In the genomic region with DNA sequence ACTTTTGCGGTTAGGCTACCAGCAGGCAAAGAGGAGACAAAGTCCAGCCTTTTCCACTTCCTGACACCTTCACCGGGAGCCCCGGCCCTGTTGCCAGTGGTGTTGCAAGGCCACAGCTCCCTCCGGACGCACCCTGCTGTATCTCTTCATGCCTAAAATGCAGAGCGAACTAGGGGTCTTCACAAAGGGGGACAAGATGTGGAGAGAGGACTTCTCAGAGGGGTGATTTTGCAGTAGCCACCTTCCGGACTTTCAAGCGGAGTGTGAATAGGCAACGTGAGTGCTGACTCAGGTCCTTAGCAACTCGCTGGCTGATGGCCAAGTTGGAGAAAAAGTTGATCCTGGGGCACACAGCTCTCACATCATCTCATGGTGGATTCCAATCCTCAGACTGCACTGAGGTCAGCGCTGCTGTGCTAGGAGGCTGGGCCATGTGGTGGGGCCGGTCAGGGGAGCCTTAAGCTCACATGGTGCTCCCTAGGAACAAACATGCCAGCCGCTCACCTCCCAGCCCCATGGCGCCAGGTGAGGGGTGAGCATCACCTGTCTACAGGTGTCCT, we compare ENCODE assay signal across 1 cellular context.
TF ChIP-seq lines count a peak whose summit lies in the region.

No MANE protein-coding gene starts in this region.

TF ChIP-seq in WTC11, 78 proteins besides CTCF, POLR2A, EP300 and RAD21 (continued from another document):
- TF ChIP-seq ATF1 (CRISPR knock-in tag; IDR thresholded peaks at IDR 0.05): no peak
- TF ChIP-seq, protein P1, sequence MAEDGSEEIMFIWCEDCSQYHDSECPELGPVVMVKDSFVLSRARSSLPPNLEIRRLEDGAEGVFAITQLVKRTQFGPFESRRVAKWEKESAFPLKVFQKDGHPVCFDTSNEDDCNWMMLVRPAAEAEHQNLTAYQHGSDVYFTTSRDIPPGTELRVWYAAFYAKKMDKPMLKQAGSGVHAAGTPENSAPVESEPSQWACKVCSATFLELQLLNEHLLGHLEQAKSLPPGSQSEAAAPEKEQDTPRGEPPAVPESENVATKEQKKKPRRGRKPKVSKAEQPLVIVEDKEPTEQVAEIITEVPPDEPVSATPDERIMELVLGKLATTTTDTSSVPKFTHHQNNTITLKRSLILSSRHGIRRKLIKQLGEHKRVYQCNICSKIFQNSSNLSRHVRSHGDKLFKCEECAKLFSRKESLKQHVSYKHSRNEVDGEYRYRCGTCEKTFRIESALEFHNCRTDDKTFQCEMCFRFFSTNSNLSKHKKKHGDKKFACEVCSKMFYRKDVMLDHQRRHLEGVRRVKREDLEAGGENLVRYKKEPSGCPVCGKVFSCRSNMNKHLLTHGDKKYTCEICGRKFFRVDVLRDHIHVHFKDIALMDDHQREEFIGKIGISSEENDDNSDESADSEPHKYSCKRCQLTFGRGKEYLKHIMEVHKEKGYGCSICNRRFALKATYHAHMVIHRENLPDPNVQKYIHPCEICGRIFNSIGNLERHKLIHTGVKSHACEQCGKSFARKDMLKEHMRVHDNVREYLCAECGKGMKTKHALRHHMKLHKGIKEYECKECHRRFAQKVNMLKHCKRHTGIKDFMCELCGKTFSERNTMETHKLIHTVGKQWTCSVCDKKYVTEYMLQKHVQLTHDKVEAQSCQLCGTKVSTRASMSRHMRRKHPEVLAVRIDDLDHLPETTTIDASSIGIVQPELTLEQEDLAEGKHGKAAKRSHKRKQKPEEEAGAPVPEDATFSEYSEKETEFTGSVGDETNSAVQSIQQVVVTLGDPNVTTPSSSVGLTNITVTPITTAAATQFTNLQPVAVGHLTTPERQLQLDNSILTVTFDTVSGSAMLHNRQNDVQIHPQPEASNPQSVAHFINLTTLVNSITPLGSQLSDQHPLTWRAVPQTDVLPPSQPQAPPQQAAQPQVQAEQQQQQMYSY (CRISPR knock-in tag; IDR thresholded peaks at IDR 0.05): no peak
- TF ChIP-seq, protein P2, sequence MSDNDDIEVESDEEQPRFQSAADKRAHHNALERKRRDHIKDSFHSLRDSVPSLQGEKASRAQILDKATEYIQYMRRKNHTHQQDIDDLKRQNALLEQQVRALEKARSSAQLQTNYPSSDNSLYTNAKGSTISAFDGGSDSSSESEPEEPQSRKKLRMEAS (CRISPR knock-in tag; IDR thresholded peaks at IDR 0.05): no peak
- no peak for TF ChIP-seq MXD4 (CRISPR knock-in tag; IDR thresholded peaks at IDR 0.05; ENCODE audit: borderline replicate concordance)
- no peak for TF ChIP-seq ZNF317 (CRISPR knock-in tag; IDR thresholded peaks at IDR 0.05; ENCODE audit: borderline replicate concordance, low read depth)
- TF ChIP-seq CDX4 (CRISPR knock-in tag; IDR thresholded peaks at IDR 0.05; ENCODE audit: borderline replicate concordance): no peak
